ENCODE assay signal across 10 cellular contexts in the genomic region with DNA sequence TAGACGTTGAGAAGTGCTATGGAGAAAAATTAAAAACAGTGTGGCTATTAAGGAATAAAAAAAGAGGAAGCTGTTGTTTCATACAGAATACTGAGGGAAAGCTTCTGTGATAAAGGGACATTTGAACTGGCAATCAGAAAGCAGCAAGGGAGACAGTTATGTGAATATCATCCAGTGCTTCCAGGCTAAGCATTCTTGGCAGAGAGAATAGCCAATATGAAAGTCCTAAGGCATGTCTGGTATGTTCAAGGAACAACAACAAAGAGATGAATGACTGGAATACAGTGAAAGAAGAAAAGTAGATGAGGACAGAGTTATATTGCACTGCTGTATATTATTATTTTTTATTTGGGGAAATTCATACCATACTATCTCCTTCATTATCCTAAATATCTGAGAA. TPM values are rescaled to one million over a fixed set of nuclear protein-coding genes. Genes with fewer than 3 reads are reported as not detected.
DNase-seq lines count a peak whose midpoint lies in the region; TF ChIP-seq lines count a peak whose summit lies in the region.
"Had no signal": no experiment of that assay in that cellular context is flagged by ENCODE, and none has a peak within 500 bp of the region (broad histone marks: within the 10 kb centered on the region; RNA-seq: fewer than 3 reads in every experiment).

No MANE protein-coding gene starts in this region.

- no peak for TF ChIP-seq EP300 in esophagus muscularis mucosa (IDR thresholded peaks at IDR 0.05)

- no peak overlapping the region for H4K5ac ChIP-seq in mesendoderm (ENCODE audit: low read length)

- no peak for TF ChIP-seq POLR2A in esophagus muscularis mucosa (IDR thresholded peaks at IDR 0.05; ENCODE audit: low read depth)

- no peak overlapping the region for H2AK5ac ChIP-seq in mesendoderm (ENCODE audit: low read length)

- H3K27ac ChIP-seq in esophagus muscularis mucosa (replicated peaks in 1 of 4) (peak overlapping the region; percentile 10 to 39 (median 22)), mesendoderm (ENCODE audit: low read depth, low read length) (no peak overlapping the region)

- H3K4ac ChIP-seq in mesendoderm (ENCODE audit: low read depth, low read length), result no peak overlapping the region

- DNase-seq in AG08396 (ENCODE audit: low spot score) (peak; percentile 65), MV-4-11 (lab: John Stamatoyannopoulos, UW) (peak; percentile 8), esophagus muscularis mucosa (ENCODE audit: extremely low spot score) (no peak), mesendoderm (peak; percentile 44), NCI-H345 treated with DMSO at 0.1 percent for 48 hours (lab: John Stamatoyannopoulos, UW; ENCODE audit: unreplicated experiment) (no peak), NCI-H2029 treated with DMSO at 0.1 percent for 48 hours (lab: John Stamatoyannopoulos, UW) (no peak), activated gamma-delta T cell treated with Interleukin-2 at 50 U/mL for 16 hours (no peak)
- DNase-seq in stimulated activated naive CD4-positive, alpha-beta T cell (lab: John Stamatoyannopoulos, UW), result no peak
- DNase-seq: dorsolateral prefrontal cortex, Karpas-422 had no signal

- H2BK15ac ChIP-seq in mesendoderm (replicated peaks; ENCODE audit: low read depth), result no peak overlapping the region

- H3K4me1 ChIP-seq in esophagus muscularis mucosa, result peaks cover 50 to 73% (median 69%) of the 10 kb centered on the region in 4 donors
- no peaks in the 10 kb centered on the region for H3K4me1 ChIP-seq in mesendoderm (ENCODE audit: control insufficient read depth, low read depth, low read length)

- H3K79me2 ChIP-seq in mesendoderm (ENCODE audit: control insufficient read depth, insufficient read depth, low read length), result peaks cover 16% of the 10 kb centered on the region

- H3K23ac ChIP-seq in mesendoderm (ENCODE audit: low read length), result no peak overlapping the region

- H3K4me3 ChIP-seq in esophagus muscularis mucosa (no peak overlapping the region), mesendoderm (ENCODE audit: low read length) (no peak overlapping the region)
- H3K4me3 ChIP-seq: dorsolateral prefrontal cortex had no signal

- intact Hi-C loops in esophagus muscularis mucosa (cut with DNase I), result no loop called here

- H3K36me3 ChIP-seq in esophagus muscularis mucosa (peaks cover 0 to 20% (median 3%) of the 10 kb centered on the region in 4 donors), mesendoderm (ENCODE audit: control insufficient read depth, insufficient read depth, low read length) (no peaks in the 10 kb centered on the region)

- H3K4me2 ChIP-seq in mesendoderm (ENCODE audit: low read length), result no peak overlapping the region

- H3K9me3 ChIP-seq in esophagus muscularis mucosa, result no peaks in the 10 kb centered on the region

- no peak overlapping the region for H2BK5ac ChIP-seq in mesendoderm (ENCODE audit: low read length)

- H4K8ac ChIP-seq in mesendoderm (ENCODE audit: low read depth, low read length), result no peak overlapping the region

- H3K79me1 ChIP-seq in mesendoderm (ENCODE audit: low read length), result peaks cover 5% of the 10 kb centered on the region

- no peak overlapping the region for H3K56ac ChIP-seq in mesendoderm (ENCODE audit: low read length)

- no peak overlapping the region for H3K9ac ChIP-seq in mesendoderm (ENCODE audit: low read length)

- no peak overlapping the region for H3K18ac ChIP-seq in mesendoderm (ENCODE audit: low read length)

- no peak for TF ChIP-seq CTCF in esophagus muscularis mucosa (IDR thresholded peaks at IDR 0.05)

- no peak overlapping the region for H2BK120ac ChIP-seq in mesendoderm (ENCODE audit: low read depth, low read length)

- 9% methylated on average over 1 of the region's 1 CpG for WGBS in esophagus muscularis mucosa
- no CpG with 5 or more reads among the region's 1 CpG for WGBS in mesendoderm (ENCODE audit: extremely low coverage, insufficient coverage, low lambda C conversion rate)

- H3K27me3 ChIP-seq in esophagus muscularis mucosa (no peaks in the 10 kb centered on the region), mesendoderm (ENCODE audit: insufficient read depth, low read length, poor library complexity) (no peaks in the 10 kb centered on the region)
- H3K27me3 ChIP-seq: dorsolateral prefrontal cortex had no signal

RNA-seq across cellular contexts. Expression of a gene that starts 23.9 kb away (rescaled TPM):
- total RNA-seq in esophagus muscularis mucosa, result 100 to 1,000 TPM; 117 to 150 (median 132) TPM
- 69.6 TPM for polyA plus RNA-seq in mesendoderm (2013, experiment 1 of 2)
- 69.1 TPM for polyA plus RNA-seq in mesendoderm (2013, experiment 2 of 2)

Comparison
In these comparisons a context has a peak if more than half of its experiments do, and no peak if none do; other contexts are left out.
1. DNase-seq: peak in AG08396 (single experiment), MV-4-11 (single experiment) and mesendoderm (single experiment); none in esophagus muscularis mucosa (single experiment), NCI-H345 treated with DMSO at 0.1 percent for 48 hours (single experiment), NCI-H2029 treated with DMSO at 0.1 percent for 48 hours (single experiment), activated gamma-delta T cell treated with Interleukin-2 at 50 U/mL for 16 hours (single experiment) and stimulated activated naive CD4-positive, alpha-beta T cell (0 of 6).